In the genomic region with DNA sequence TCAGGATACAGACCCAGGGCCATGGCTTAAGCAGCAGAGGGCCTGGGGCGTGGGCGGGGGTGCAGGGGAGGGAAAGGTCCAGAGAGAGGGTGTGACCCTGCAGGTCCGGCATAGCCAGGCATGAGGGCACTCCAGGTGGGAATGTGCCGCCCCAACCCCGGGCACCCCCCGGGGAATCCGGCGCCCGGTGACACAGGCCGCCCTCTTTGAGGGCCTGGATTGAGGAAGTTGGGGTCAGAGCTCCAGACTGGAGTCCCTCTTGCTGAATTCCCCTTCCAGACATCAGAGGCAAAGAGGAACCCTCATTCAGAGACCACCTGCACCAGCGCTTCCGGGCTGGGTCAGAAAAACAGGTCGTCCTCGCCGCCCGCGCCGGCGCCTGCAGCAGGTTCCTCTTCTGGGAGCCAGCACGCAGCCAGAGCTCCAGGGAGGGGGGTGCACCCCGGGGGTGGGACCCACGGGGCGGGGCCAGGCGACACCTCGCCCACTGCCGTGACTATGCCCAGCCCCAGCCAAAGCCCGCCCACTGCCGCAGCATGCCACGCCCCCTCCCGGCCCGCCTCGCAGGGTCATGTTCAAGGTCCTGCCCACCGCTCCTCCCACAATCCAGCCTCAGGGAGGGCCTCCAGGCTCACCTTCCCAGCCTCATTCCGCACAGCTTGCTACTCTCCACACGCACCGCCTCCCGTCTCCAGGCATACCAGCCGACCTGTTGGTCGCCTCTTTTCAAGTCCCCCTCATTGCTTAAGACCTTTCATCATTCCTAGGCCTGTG, we compare ENCODE assay signal across 8 cellular contexts.
DNase-seq lines count a peak whose midpoint lies in the region; ATAC-seq and TF ChIP-seq lines count a peak whose summit lies in the region.

No MANE protein-coding gene starts in this region.

- ATAC-seq in GM18907 (IDR thresholded peaks at IDR 0.05; ENCODE audit: unreplicated experiment) (peak; percentile 85), HG03095 (IDR thresholded peaks at IDR 0.05; ENCODE audit: unreplicated experiment) (peak; percentile 73)
- peak; percentile 68 for ATAC-seq in stimulated activated naive CD8-positive, alpha-beta T cell treated with anti-CD3 and anti-CD28 coated beads, Interleukin-15, amount 100 ng/mL, for 72 hours

- TF ChIP-seq CTCF in fibroblast of villous mesenchyme (IDR thresholded peaks at IDR 0.05; ENCODE audit: insufficient read depth, low read depth, low read length): no peak

- H3K4me3 ChIP-seq in NT2/D1 (ENCODE audit: insufficient read length, low read depth) (no peak overlapping the region), fibroblast of villous mesenchyme (ENCODE audit: low read depth, low read length) (no peak overlapping the region)

- no peaks in the 10 kb centered on the region for H3K27me3 ChIP-seq in NT2/D1 (ENCODE audit: insufficient read depth, insufficient read length)

- H3K9me3 ChIP-seq in NT2/D1 (ENCODE audit: insufficient read depth, low read length): no peaks in the 10 kb centered on the region

- peaks cover 3% of the 10 kb centered on the region for H3K27me3 Mint-ChIP-seq in activated T-cell treated with anti-CD3 and anti-CD28 coated beads, Interleukin-2, amount 50 U/mL, for 24 hours
- H3K27me3 Mint-ChIP-seq in stimulated activated naive CD8-positive, alpha-beta T cell treated with anti-CD3 and anti-CD28 coated beads, Interleukin-15, amount 100 ng/mL, for 72 hours: peaks cover 41% of the 10 kb centered on the region

- H3K4me3 Mint-ChIP-seq in activated T-cell treated with anti-CD3 and anti-CD28 coated beads, Interleukin-2, amount 50 U/mL, for 24 hours: peak overlapping the region; percentile 20
- peak overlapping the region; percentile 68 to 70 for H3K4me3 Mint-ChIP-seq in stimulated activated naive CD8-positive, alpha-beta T cell treated with anti-CD3 and anti-CD28 coated beads, Interleukin-15, amount 100 ng/mL, for 72 hours

- H3K9me3 Mint-ChIP-seq in activated T-cell treated with anti-CD3 and anti-CD28 coated beads, Interleukin-2, amount 50 U/mL, for 24 hours: no peaks in the 10 kb centered on the region
- H3K9me3 Mint-ChIP-seq in stimulated activated naive CD8-positive, alpha-beta T cell treated with anti-CD3 and anti-CD28 coated beads, Interleukin-15, amount 100 ng/mL, for 72 hours: no peaks in the 10 kb centered on the region

- H3K36me3 Mint-ChIP-seq in activated T-cell treated with anti-CD3 and anti-CD28 coated beads, Interleukin-2, amount 50 U/mL, for 24 hours (ENCODE audit: low read depth): no peaks in the 10 kb centered on the region

- H3K9ac ChIP-seq in NT2/D1 (ENCODE audit: insufficient read length, low read depth): peak overlapping the region; percentile 71

- no peak overlapping the region for H3K27ac Mint-ChIP-seq in activated T-cell treated with anti-CD3 and anti-CD28 coated beads, Interleukin-2, amount 50 U/mL, for 24 hours
- peak overlapping the region; percentile 45 to 85 for H3K27ac Mint-ChIP-seq in stimulated activated naive CD8-positive, alpha-beta T cell treated with anti-CD3 and anti-CD28 coated beads, Interleukin-15, amount 100 ng/mL, for 72 hours

- H3K36me3 ChIP-seq in NT2/D1 (ENCODE audit: insufficient read depth, insufficient read length, low read length): no peaks in the 10 kb centered on the region

- H3K4me1 ChIP-seq in NT2/D1 (ENCODE audit: insufficient read depth, insufficient read length): peaks cover 17% of the 10 kb centered on the region

- peak; percentile 90 for DNase-seq in NT2/D1 (ENCODE audit: low read depth, low spot score)
- DNase-seq in activated T-cell treated with anti-CD3 and anti-CD28 coated beads, Interleukin-2, amount 50 U/mL, for 24 hours: peak; percentile 90
- DNase-seq in fibroblast of villous mesenchyme (ENCODE audit: low read depth): peak; percentile 31
- DNase-seq in nucleus accumbens (lab: John Stamatoyannopoulos, UW): peak in 48 of 56 donors; percentile 13 to 81 (median 50)
- peak; percentile 79 to 80 for DNase-seq in stimulated activated naive CD8-positive, alpha-beta T cell treated with anti-CD3 and anti-CD28 coated beads, Interleukin-15, amount 100 ng/mL, for 72 hours
- DNase-seq in SW 1271 (lab: John Stamatoyannopoulos, UW): no peak

- peaks cover 62% of the 10 kb centered on the region for H3K4me1 Mint-ChIP-seq in activated T-cell treated with anti-CD3 and anti-CD28 coated beads, Interleukin-2, amount 50 U/mL, for 24 hours (ENCODE audit: low read depth)
- H3K4me1 Mint-ChIP-seq in stimulated activated naive CD8-positive, alpha-beta T cell treated with anti-CD3 and anti-CD28 coated beads, Interleukin-15, amount 100 ng/mL, for 72 hours: peaks cover 87% of the 10 kb centered on the region

Comparison
In these comparisons a context has a peak if more than half of its experiments do, and no peak if none do; other contexts are left out.
1. DNase-seq: peak in NT2/D1 (single experiment), activated T-cell treated with anti-CD3 and anti-CD28 coated beads, Interleukin-2, amount 50 U/mL, for 24 hours (single experiment), fibroblast of villous mesenchyme (single experiment), nucleus accumbens (48 of 56) and stimulated activated naive CD8-positive, alpha-beta T cell treated with anti-CD3 and anti-CD28 coated beads, Interleukin-15, amount 100 ng/mL, for 72 hours (2 of 2); none in SW 1271 (0 of 2).
2. Peak in every context shown above with its lines, with median percentiles within 50 percentile points of each other: ATAC-seq.